ENCODE assay signal across 8 cellular contexts in the genomic region with DNA sequence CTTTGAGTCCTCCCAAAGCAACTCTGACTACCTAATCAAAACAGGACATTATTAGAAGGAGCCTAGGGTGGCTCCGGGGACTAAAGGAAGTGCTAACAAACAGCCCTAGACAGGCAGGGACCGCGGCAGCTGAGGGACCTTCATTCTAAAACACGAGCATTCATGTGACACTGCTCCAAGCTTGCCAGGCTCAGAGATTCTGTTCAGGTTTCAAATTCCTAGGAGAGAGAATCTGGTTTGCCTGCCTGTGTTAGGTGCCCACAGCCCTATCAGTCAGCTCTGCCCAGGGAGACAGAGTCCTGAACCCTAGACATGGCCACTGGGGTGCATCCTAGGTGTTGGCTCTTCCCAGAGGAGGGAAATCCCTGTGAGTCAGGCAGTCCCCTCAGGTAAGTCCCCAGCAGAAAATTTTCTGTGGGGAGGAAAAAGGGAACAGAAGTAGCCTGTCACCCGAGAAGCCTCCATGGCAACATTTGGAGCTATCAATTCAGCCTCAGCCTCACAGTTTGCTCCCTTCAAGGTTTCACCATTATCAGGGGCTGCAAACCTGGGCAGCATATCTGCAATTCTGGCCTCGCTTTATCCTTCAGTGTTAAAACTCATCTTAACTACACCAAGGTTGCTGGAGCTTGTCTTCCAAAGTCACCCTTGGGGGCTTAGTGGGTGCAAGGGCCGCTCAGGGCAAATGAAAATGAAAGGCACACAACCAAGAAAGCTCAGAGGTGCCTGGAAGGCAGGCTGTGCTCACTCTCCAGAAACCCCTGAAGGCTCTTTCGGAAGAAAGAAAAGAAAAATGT. TPM values are rescaled to one million over a fixed set of nuclear protein-coding genes. Genes with fewer than 3 reads are reported as not detected.
A peak's percentile ranks its signal among the peaks of the same experiment; 100 is the strongest.
DNase-seq lines count a peak whose midpoint lies in the region; ATAC-seq and TF ChIP-seq lines count a peak whose summit lies in the region.

No MANE protein-coding gene starts in this region.

- H3K27ac Mint-ChIP-seq in GM23338 (no peak overlapping the region), nephron (peak overlapping the region; percentile 91 to 98 (median 94)), type B pancreatic cell (no peak overlapping the region)

- peaks cover 12% of the 10 kb centered on the region for H3K27me3 Mint-ChIP-seq in GM23338 (ENCODE audit: insufficient read depth, low read depth, poor library complexity)
- H3K27me3 Mint-ChIP-seq in nephron (ENCODE audit: low read depth) = no peaks in the 10 kb centered on the region
- no peaks in the 10 kb centered on the region for H3K27me3 Mint-ChIP-seq in type B pancreatic cell

- peaks cover 37% of the 10 kb centered on the region for H3K4me1 ChIP-seq in GM23338 (ENCODE audit: insufficient read depth)
- peaks cover 11% of the 10 kb centered on the region for H3K4me1 ChIP-seq in HAP-1

- H3K27ac ChIP-seq in GM23338 (ENCODE audit: low read depth) (no peak overlapping the region), coronary artery (no peak overlapping the region)

- H3K4me2 ChIP-seq in GM23338 = 0 out of 2 replicates have a peak overlapping the region, but pooled peaks have one; percentile 15

- H3K36me3 ChIP-seq in GM23338 (ENCODE audit: insufficient read depth) = no peaks in the 10 kb centered on the region
- no peaks in the 10 kb centered on the region for H3K36me3 ChIP-seq in HAP-1 (replicated peaks)

- peak; percentile 67 for ATAC-seq in GM18502 (IDR thresholded peaks at IDR 0.05; ENCODE audit: poor library complexity, unreplicated experiment)
- peak; percentile 42 for ATAC-seq in GM23338

- H3K4me1 Mint-ChIP-seq in GM23338 = peaks cover 34% of the 10 kb centered on the region
- H3K4me1 Mint-ChIP-seq in nephron = peaks cover 70% of the 10 kb centered on the region
- H3K4me1 Mint-ChIP-seq in type B pancreatic cell (ENCODE audit: unreplicated experiment) = peaks cover 35% of the 10 kb centered on the region

- H3K9me3 Mint-ChIP-seq in GM23338 = no peaks in the 10 kb centered on the region; the same call in 2 of the 3 replicates
- H3K9me3 Mint-ChIP-seq in nephron = no peaks in the 10 kb centered on the region
- H3K9me3 Mint-ChIP-seq in type B pancreatic cell = no peaks in the 10 kb centered on the region

- no peak overlapping the region for H3K4me3 Mint-ChIP-seq in GM23338
- H3K4me3 Mint-ChIP-seq in nephron = peak overlapping the region in 1 of 3 experiments; percentile 45
- no peak overlapping the region for H3K4me3 Mint-ChIP-seq in type B pancreatic cell

- no peak for TF ChIP-seq CTCF in GM23338 (conservative IDR thresholded peaks at IDR 0.05; ENCODE audit: low read depth in 2 of 2)
- TF ChIP-seq CTCF in nephron (IDR thresholded peaks at IDR 0.05; ENCODE audit: unreplicated experiment in 3 of 3) = no peak
- no peak for TF ChIP-seq CTCF in type B pancreatic cell (conservative IDR thresholded peaks at IDR 0.05)
- no peak for TF ChIP-seq CTCF in coronary artery (IDR thresholded peaks at IDR 0.05)

- no peaks in the 10 kb centered on the region; the same call in 1 of the 2 replicates for H3F3A ChIP-seq in GM23338 (replicated peaks; ENCODE audit: low read depth)

- peak overlapping the region; percentile 96 for H2AFZ ChIP-seq in GM23338

- H3K9me3 ChIP-seq in HAP-1 = no peaks in the 10 kb centered on the region

- H3K9me2 ChIP-seq in GM23338 (ENCODE audit: insufficient read depth) = no peaks in the 10 kb centered on the region

- DNase-seq in GM23338 (ENCODE audit: low spot score) = no peak
- peak; percentile 26 for DNase-seq in UCSD-AML1 (lab: John Stamatoyannopoulos, UW; ENCODE audit: unreplicated experiment)
- DNase-seq in type B pancreatic cell (ENCODE audit: extremely low spot score, unreplicated experiment) = no peak
- no peak for DNase-seq in NCI-H1694 treated with DMSO at 0.1 percent for 48 hours (lab: John Stamatoyannopoulos, UW)
- DNase-seq in HAP-1 (ENCODE audit: low spot score in 2 of 2) = no peak
- no peak for DNase-seq in coronary artery (ENCODE audit: low spot score)

- no peaks in the 10 kb centered on the region for H3K36me3 Mint-ChIP-seq in GM23338 (ENCODE audit: low read depth)
- no peaks in the 10 kb centered on the region for H3K36me3 Mint-ChIP-seq in nephron (ENCODE audit: low read depth)
- H3K36me3 Mint-ChIP-seq in type B pancreatic cell = no peaks in the 10 kb centered on the region

- H3K79me2 ChIP-seq in GM23338 (replicated peaks; ENCODE audit: insufficient read depth) = no peaks in the 10 kb centered on the region

- in situ Hi-C loops in HAP-1 (cut with MboI; ENCODE audit: low sequenced_read_pairs) = no loop called here

- H3K4me3 ChIP-seq in GM23338 = no peak overlapping the region
- H3K4me3 ChIP-seq in HAP-1 = no peak overlapping the region
- no peak overlapping the region for H3K4me3 ChIP-seq in coronary artery

- H4K20me1 ChIP-seq in GM23338 (replicated peaks; ENCODE audit: insufficient read depth) = no peaks in the 10 kb centered on the region

- H3K27me3 ChIP-seq in GM23338 (ENCODE audit: insufficient read depth) = no peaks in the 10 kb centered on the region
- H3K27me3 ChIP-seq in HAP-1 (ENCODE audit: low read depth) = no peaks in the 10 kb centered on the region

TF ChIP-seq in GM23338, 12 proteins besides CTCF, POLR2A, EP300 and RAD21 (continues in another document):
- no peak for TF ChIP-seq POLR2AphosphoS5 (IDR thresholded peaks at IDR 0.05; ENCODE audit: low read depth)
- TF ChIP-seq ETS1 (IDR thresholded peaks at IDR 0.05) = no peak
- no peak for TF ChIP-seq STAT1 (IDR thresholded peaks at IDR 0.05; ENCODE audit: unreplicated experiment)
- TF ChIP-seq JUNB (IDR thresholded peaks at IDR 0.05; ENCODE audit: unreplicated experiment) = no peak
- no peak for TF ChIP-seq REST (IDR thresholded peaks at IDR 0.05; ENCODE audit: unreplicated experiment)

RNA-seq across cellular contexts. Expression of gene PCBP1, which starts 28.6 kb away (rescaled TPM):
- total RNA-seq in GM23338 (2014; rRNA removed; shearing (Covaris generic)) = 212 and 254 TPM in 2 replicates
- polyA plus RNA-seq in GM23338 (2016; fragmentation: Nextera tagmentation; extraction: Ambion mirVana) = 393 and 400 TPM in 2 replicates
- 316 and 349 TPM in 2 replicates for total RNA-seq in type B pancreatic cell (ENCODE audit: low replicate concordance)

Comparison
In these comparisons a context has a peak if more than half of its experiments do, and no peak if none do; other contexts are left out.
1. H3K27ac Mint-ChIP-seq: peak in nephron (3 of 3); none in GM23338 (single experiment) and type B pancreatic cell (single experiment).